8 cellular contexts compared by ENCODE assay signal in the genomic region with DNA sequence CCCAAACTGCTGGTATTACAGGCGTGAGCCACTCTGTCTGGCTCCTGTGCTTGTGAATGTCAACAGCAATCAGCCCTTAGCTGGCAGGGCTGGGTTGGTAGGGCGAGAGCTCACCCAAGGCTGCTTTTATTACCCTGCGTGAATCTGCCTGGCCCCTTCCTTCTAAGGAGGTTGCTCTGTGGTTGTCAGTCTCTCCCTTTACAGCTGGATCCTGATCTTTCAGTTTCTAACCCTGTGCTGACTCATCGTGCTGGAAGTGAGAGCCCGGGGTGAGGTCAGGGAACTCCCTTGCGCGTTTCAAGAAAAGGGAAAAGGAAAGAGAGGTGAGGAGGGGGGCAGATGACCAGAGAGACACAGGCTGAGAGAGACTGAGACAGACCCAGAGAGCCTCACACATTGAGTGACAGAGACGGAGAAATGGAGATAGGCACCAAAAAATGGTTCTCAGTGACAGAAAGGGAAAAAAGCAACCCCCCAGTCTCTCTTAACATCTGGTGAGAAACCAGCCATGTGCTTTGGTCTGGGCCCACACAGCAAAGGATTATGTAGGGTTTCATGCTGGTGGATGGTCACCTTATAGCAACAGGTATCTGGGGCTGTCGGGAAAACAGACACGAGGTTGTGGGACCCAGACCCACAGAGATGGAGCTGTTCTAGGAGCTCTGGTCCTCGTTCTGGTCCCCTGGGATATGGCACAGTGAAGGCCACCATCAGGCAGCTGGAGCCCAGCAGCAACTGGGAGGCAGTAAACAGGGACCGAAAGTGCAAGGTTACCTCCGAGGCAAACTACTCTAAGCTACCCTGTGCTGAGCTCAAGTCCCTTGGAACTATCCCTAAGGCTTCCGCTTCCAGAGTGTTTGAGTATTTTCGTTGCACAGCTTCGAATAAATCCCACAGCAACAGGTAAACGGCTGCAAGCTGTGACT. TPM values are rescaled to one million over a fixed set of nuclear protein-coding genes. Genes with fewer than 3 reads are reported as not detected.
DNase-seq lines count a peak whose midpoint lies in the region; ATAC-seq and TF ChIP-seq lines count a peak whose summit lies in the region.

No MANE protein-coding gene starts in this region.

- H3K27ac ChIP-seq in BLaER1 (peak overlapping the region; percentile 49; the same call in 1 of the 2 replicates), PC-9 (peak overlapping the region; percentile 71)

- no peak overlapping the region for H2AFZ ChIP-seq in PC-9

- intact Hi-C loops in PC-9 (cut with micrococcal nuclease; ENCODE audit: unreplicated experiment) = loop anchor here (10.0 kb wide), 2 partner anchors 185 to 345 kb away; partner anchors contain the start of genes MTFP1 and OSM
- intact Hi-C loops in dendritic cell treated with granulocyte-macrophage colony-stimulating factor and Interleukin-4, amounts not matched to agents 40 ng/mL and 50 ng/mL, for 4 days (cut with micrococcal nuclease) = no loop called here

- no peak overlapping the region for H3K4me3 ChIP-seq in BLaER1
- no peak overlapping the region for H3K4me3 ChIP-seq in PC-9

- BruUV-seq in PC-9 (replicated peaks; lab: Mats Ljungman, UMichigan) = TSS peak; percentile 35

- no peaks in the 10 kb centered on the region for H3K9me3 Mint-ChIP-seq in dendritic cell treated with granulocyte-macrophage colony-stimulating factor and Interleukin-4, amounts not matched to agents 40 ng/mL and 50 ng/mL, for 4 days
- H3K9me3 Mint-ChIP-seq in mesothelial cell of epicardium = no peaks in the 10 kb centered on the region

- no peaks in the 10 kb centered on the region for H3K27me3 Mint-ChIP-seq in dendritic cell treated with granulocyte-macrophage colony-stimulating factor and Interleukin-4, amounts not matched to agents 40 ng/mL and 50 ng/mL, for 4 days
- H3K27me3 Mint-ChIP-seq in mesothelial cell of epicardium (ENCODE audit: low read depth) = no peaks in the 10 kb centered on the region

- H3F3A ChIP-seq in PC-9 (ENCODE audit: insufficient read depth, low read depth) = peaks cover 20% of the 10 kb centered on the region

- no peaks in the 10 kb centered on the region for H3K36me3 ChIP-seq in BLaER1
- H3K36me3 ChIP-seq in PC-9 (ENCODE audit: low read depth) = no peaks in the 10 kb centered on the region

- H3K4me3 Mint-ChIP-seq in dendritic cell treated with granulocyte-macrophage colony-stimulating factor and Interleukin-4, amounts not matched to agents 40 ng/mL and 50 ng/mL, for 4 days = peak overlapping the region; percentile 84
- peak overlapping the region; percentile 5 for H3K4me3 Mint-ChIP-seq in mesothelial cell of epicardium

- H3K27me3 ChIP-seq in BLaER1 (no peaks in the 10 kb centered on the region), PC-9 (ENCODE audit: insufficient read depth, low read depth) (no peaks in the 10 kb centered on the region)

- H4K20me1 ChIP-seq in BLaER1 (no peaks in the 10 kb centered on the region), PC-9 (ENCODE audit: insufficient read depth) (no peaks in the 10 kb centered on the region)

- H3K79me2 ChIP-seq in PC-9 (ENCODE audit: low read depth) = no peaks in the 10 kb centered on the region

- H3K9me2 ChIP-seq in PC-9 (ENCODE audit: insufficient read depth) = no peaks in the 10 kb centered on the region

- H3K4me1 Mint-ChIP-seq in dendritic cell treated with granulocyte-macrophage colony-stimulating factor and Interleukin-4, amounts not matched to agents 40 ng/mL and 50 ng/mL, for 4 days (ENCODE audit: low read depth) = peaks cover 66% of the 10 kb centered on the region
- H3K4me1 Mint-ChIP-seq in mesothelial cell of epicardium = peaks cover 30% of the 10 kb centered on the region

- H3K9me3 ChIP-seq in BLaER1 (no peaks in the 10 kb centered on the region), PC-9 (ENCODE audit: insufficient read depth, low read depth) (no peaks in the 10 kb centered on the region)

- H3K9ac ChIP-seq in BLaER1 = peak overlapping the region; percentile 34; the same call in 1 of the 2 replicates

- peaks cover 45% of the 10 kb centered on the region for H3K36me3 Mint-ChIP-seq in dendritic cell treated with granulocyte-macrophage colony-stimulating factor and Interleukin-4, amounts not matched to agents 40 ng/mL and 50 ng/mL, for 4 days (ENCODE audit: low read depth)
- H3K36me3 Mint-ChIP-seq in mesothelial cell of epicardium = peaks cover 5% of the 10 kb centered on the region

- TF ChIP-seq CTCF in PC-9 (conservative IDR thresholded peaks at IDR 0.05) (no peak), mesothelial cell of epicardium (IDR thresholded peaks at IDR 0.05; ENCODE audit: unreplicated experiment) (no peak)

- H3K4me2 ChIP-seq in BLaER1 (peak overlapping the region; percentile 95), PC-9 (peak overlapping the region; percentile 73)

- ATAC-seq in GM21447 (IDR thresholded peaks at IDR 0.05; ENCODE audit: unreplicated experiment) = peak; percentile 47
- ATAC-seq in GM18517 (IDR thresholded peaks at IDR 0.05; ENCODE audit: unreplicated experiment) = no peak
- no peak for ATAC-seq in HG03457 (IDR thresholded peaks at IDR 0.05; ENCODE audit: unreplicated experiment)

- CTCF ChIA-PET in PC-9 (lab: Charles Lee) = interaction anchor here (0.5 to 1.7 kb wide), 6 partner anchors 15 to 221 kb away, joined by 3 to 10 read pairs (median 3); no protein-coding TSS in a partner anchor

- H3K4me1 ChIP-seq in BLaER1 (peaks cover 59% of the 10 kb centered on the region), PC-9 (replicated peaks; ENCODE audit: insufficient read depth) (peaks cover 28% of the 10 kb centered on the region)

- DNase-seq in PC-9 (peak; percentile 65 to 86), mesothelial cell of epicardium (ENCODE audit: low spot score in 2 of 2, unreplicated experiment in 2 of 2) (no peak), inferior parietal cortex (ENCODE audit: extremely low spot score) (no peak)

- POLR2A ChIA-PET in PC-9 (lab: Charles Lee; ENCODE audit: unreplicated experiment) = interaction anchor here (0.5 to 0.6 kb wide), 4 partner anchors 120 to 245 kb away, joined by 3 to 22 read pairs (median 6); no protein-coding TSS in a partner anchor

- H3K27ac Mint-ChIP-seq in dendritic cell treated with granulocyte-macrophage colony-stimulating factor and Interleukin-4, amounts not matched to agents 40 ng/mL and 50 ng/mL, for 4 days = peak overlapping the region; percentile 86
- H3K27ac Mint-ChIP-seq in mesothelial cell of epicardium = peak overlapping the region; percentile 4

RNA-seq across cellular contexts. Expression of gene TCN2, which starts 2.5 kb away (rescaled TPM):
- 11.5 and 12.9 TPM in 2 replicates for total RNA-seq in PC-9 (2021)
- 15.3 to 15.5 TPM (median 15.4 TPM) in 3 replicates for total RNA-seq in mesothelial cell of epicardium

RNA-seq across cellular contexts. Expression of gene PES1, which starts 17.8 kb away (rescaled TPM):
- total RNA-seq in PC-9 (2021) (94.3 and 127 TPM in 2 replicates), mesothelial cell of epicardium (66.5 to 68.2 TPM (median 68.1 TPM) in 3 replicates)

RNA-seq across cellular contexts. Expression of gene SLC35E4, which starts 26.1 kb away (rescaled TPM):
- total RNA-seq in PC-9 (2021) = 4.7 and 6.4 TPM in 2 replicates
- 4.1 to 4.3 TPM (median 4.1 TPM) in 3 replicates for total RNA-seq in mesothelial cell of epicardium

RNA-seq across cellular contexts. Expression of gene GAL3ST1, which starts 35.1 kb away (rescaled TPM):
- total RNA-seq in PC-9 (2021) = 0.52 TPM in 1 of 2 replicates, not detected in the other
- total RNA-seq in mesothelial cell of epicardium = 0.36 to 0.81 TPM (median 0.40 TPM) in 3 replicates

RNA-seq across cellular contexts. Expression of gene DUSP18, which starts 58.2 kb away (rescaled TPM):
- total RNA-seq in PC-9 (2021) (9.9 and 11.0 TPM in 2 replicates), mesothelial cell of epicardium (5.8 to 6.7 TPM (median 6.2 TPM) in 3 replicates)

Comparison
In these comparisons a context has a peak if more than half of its experiments do, and no peak if none do; other contexts are left out.
1. DNase-seq: peak in PC-9 (2 of 2); none in mesothelial cell of epicardium (0 of 2) and inferior parietal cortex (single experiment).